ENCODE assay signal across 8 cellular contexts in the genomic region with DNA sequence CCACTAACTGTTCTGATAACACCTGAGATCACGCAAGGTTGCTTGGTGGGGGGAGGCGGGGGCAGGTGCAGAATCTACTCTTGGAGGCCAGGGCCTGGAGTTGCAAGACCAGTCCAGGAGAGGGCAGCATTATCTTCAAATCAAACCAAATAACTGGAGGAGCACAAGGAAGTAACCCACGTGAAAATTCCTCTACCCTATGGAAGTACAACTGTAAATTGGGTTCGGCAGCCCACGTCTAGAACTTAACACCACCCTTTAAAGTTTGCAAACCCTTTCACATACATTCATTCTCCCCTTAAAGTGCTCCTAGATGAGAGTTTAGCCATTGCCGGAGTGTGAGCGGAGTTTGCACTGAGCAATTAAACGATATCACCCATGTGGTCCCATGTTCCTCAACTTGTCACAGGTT. TPM values are rescaled to one million over a fixed set of nuclear protein-coding genes. Genes with fewer than 3 reads are reported as not detected.
DNase-seq lines count a peak whose midpoint lies in the region; ATAC-seq and TF ChIP-seq lines count a peak whose summit lies in the region.

No MANE protein-coding gene starts in this region.

- H3K27ac ChIP-seq in ascending aorta = no peak overlapping the region
- H3K27ac ChIP-seq in gastrocnemius medialis = peak overlapping the region in 3 of 4 donors; percentile 8 to 58 (median 10)

- TF ChIP-seq CTCF in AG10803 (conservative IDR thresholded peaks at IDR 0.05; ENCODE audit: low read length) (peak; percentile 84), ascending aorta (IDR thresholded peaks at IDR 0.05) (peak; percentile 69 to 89 (median 83)), gastrocnemius medialis (IDR thresholded peaks at IDR 0.05 in 4 of 5, conservative IDR thresholded peaks at IDR 0.05 in 1 of 5) (peak; percentile 67 to 87 (median 83))

- no peak overlapping the region for H3K27ac Mint-ChIP-seq in T-helper 17 cell

- ATAC-seq in GM21390 (IDR thresholded peaks at IDR 0.05; ENCODE audit: unreplicated experiment) (peak; percentile 76), T-helper 17 cell (peak; percentile 97), gastrocnemius medialis (peak; percentile 94 to 98), GM18870 (IDR thresholded peaks at IDR 0.05; ENCODE audit: unreplicated experiment) (no peak)

- H3K4me1 ChIP-seq in ascending aorta (peaks cover 0 to 6% of the 10 kb centered on the region in 2 donors), gastrocnemius medialis (peaks cover 11 to 14% of the 10 kb centered on the region in 2 donors)

- in situ Hi-C loops in gastrocnemius medialis (cut with MboI; ENCODE audit: low sequenced_read_pairs in 4 of 4) = loop anchor here in 3 of 4 donors (10.0 to 25.0 kb wide), 3 partner anchors 68 to 176 kb away; partner anchors contain the start of genes CATIP (in 1 of the 3) and GPBAR1 (in 1 of the 3)

- H3K36me3 Mint-ChIP-seq in T-helper 17 cell (ENCODE audit: low read depth) = peaks cover 2% of the 10 kb centered on the region

- intact Hi-C loops in ascending aorta (cut with DNase I) = loop anchor here (1.0 to 5.0 kb wide), 5 partner anchors 30 to 280 kb away; partner anchors contain the start of genes AAMP, ARPC2, CATIP and PNKD
- intact Hi-C loops in gastrocnemius medialis (cut with DNase I; ENCODE audit: low total_unique reads) = loop anchor here (2.0 to 5.0 kb wide), 3 partner anchors 30 to 86 kb away; partner anchors contain the start of genes AAMP, ARPC2 and PNKD

- H3K4me3 ChIP-seq in AG10803 (ENCODE audit: low read length) = no peak overlapping the region
- no peak overlapping the region for H3K4me3 ChIP-seq in ascending aorta
- no peak overlapping the region for H3K4me3 ChIP-seq in gastrocnemius medialis

- no peaks in the 10 kb centered on the region for H3K27me3 ChIP-seq in ascending aorta
- H3K27me3 ChIP-seq in gastrocnemius medialis = no peaks in the 10 kb centered on the region

- TF ChIP-seq POLR2A in gastrocnemius medialis (IDR thresholded peaks at IDR 0.05) = no peak

- peaks cover 13% of the 10 kb centered on the region for H3K27me3 Mint-ChIP-seq in T-helper 17 cell

- DNase-seq in AG10803 (ENCODE audit: low read depth) = peak; percentile 69
- DNase-seq in NCI-H146 treated with DMSO at 0.1 percent for 48 hours (lab: John Stamatoyannopoulos, UW; ENCODE audit: unreplicated experiment) = peak; percentile 6
- peak; percentile 32 to 56 (median 53) for DNase-seq in T-helper 17 cell
- peak in 1 of 2 donors; percentile 81 for DNase-seq in ascending aorta (ENCODE audit: low spot score in 2 of 2)
- peak; percentile 49 for DNase-seq in hepatic stellate cell (ENCODE audit: low spot score)
- DNase-seq in gastrocnemius medialis = peak; percentile 22 to 69

- H3K36me3 ChIP-seq in ascending aorta (no peaks in the 10 kb centered on the region), gastrocnemius medialis (no peaks in the 10 kb centered on the region)

- no peaks in the 10 kb centered on the region for H3K9me3 ChIP-seq in T-helper 17 cell (ENCODE audit: control insufficient read depth, low read length, poor library complexity, severe bottlenecking)
- no peaks in the 10 kb centered on the region for H3K9me3 ChIP-seq in ascending aorta
- H3K9me3 ChIP-seq in gastrocnemius medialis = no peaks in the 10 kb centered on the region

- H3K4me3 Mint-ChIP-seq in T-helper 17 cell = no peak overlapping the region

- peaks cover 5% of the 10 kb centered on the region for H3K4me1 Mint-ChIP-seq in T-helper 17 cell

RNA-seq across cellular contexts. Expression of gene CXCR1, which starts 19.6 kb away (rescaled TPM):
- total RNA-seq in T-helper 17 cell = not detected
- total RNA-seq in ascending aorta = not detected
- total RNA-seq in gastrocnemius medialis = under 1 TPM in 3 of 4 donors, not detected in 1; 0.41 to 0.55 (median 0.53) TPM

RNA-seq across cellular contexts. Expression of gene ARPC2, which starts 30.6 kb away (rescaled TPM):
- 100 to 1,000 TPM; 424 to 467 TPM for total RNA-seq in T-helper 17 cell
- total RNA-seq in ascending aorta = 237 TPM
- total RNA-seq in gastrocnemius medialis = 100 to 1,000 TPM; 181 to 231 (median 193) TPM

Comparison
In these comparisons a context has a peak if more than half of its experiments do, and no peak if none do; other contexts are left out.
1. H3K27ac ChIP-seq: peak in gastrocnemius medialis (3 of 4); none in ascending aorta (0 of 2).
2. Peak in every context shown above with its lines, with median percentiles within 50 percentile points of each other: CTCF ChIP-seq.